In the genomic region with DNA sequence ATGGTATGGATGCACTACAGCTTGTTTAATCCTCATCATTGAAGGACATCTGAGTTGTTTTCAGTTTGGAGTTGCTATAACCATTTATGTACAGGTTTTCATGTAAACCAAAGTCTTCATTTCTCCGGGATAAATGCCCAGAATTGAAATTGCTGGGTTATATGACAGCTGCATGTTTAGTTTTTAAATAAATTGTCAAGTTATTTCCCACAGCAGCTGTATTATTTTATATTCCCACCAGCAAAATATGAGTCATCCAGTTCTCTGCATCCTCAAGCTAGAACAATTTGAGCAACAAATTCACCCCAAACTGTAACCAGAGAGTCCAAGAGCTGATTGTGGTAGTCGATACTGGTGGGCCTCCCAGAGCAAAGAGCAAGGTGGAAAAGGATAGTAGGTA, we compare ENCODE assay signal across 19 cellular contexts.
"Had no signal": no experiment of that assay in that cellular context is flagged by ENCODE, and none has a peak within 500 bp of the region (broad histone marks: within the 10 kb centered on the region; RNA-seq: fewer than 3 reads in every experiment).

No MANE protein-coding gene starts in this region.

- H3K36me3 ChIP-seq: ascending aorta, breast epithelium, esophagus muscularis mucosa, gastrocnemius medialis, heart right ventricle, left ventricle myocardium inferior, tibial artery had no signal

- DNase-seq: activated CD4-positive, alpha-beta T cell treated with anti-CD3 and anti-CD28 coated beads for 4 hours; activated CD8-positive, alpha-beta T cell treated with anti-CD3 and anti-CD28 coated beads for 36 hours; activated naive CD4-positive, alpha-beta T cell treated with anti-CD3 and anti-CD28 coated beads for 36 hours; activated T-cell treated with anti-CD3 and anti-CD28 coated beads, Interleukin-2, amount 50 U/mL, for 4 hours; effector CD8-positive, alpha-beta T cell; gastrocnemius medialis; heart right ventricle; kidney glomerular epithelial cell; left ventricle myocardium inferior; mammary epithelial cell; naive B cell; retina; stimulated activated CD4-positive, alpha-beta T cell treated with anti-CD3 and anti-CD28 coated beads, Interleukin-2, amount 100 ng/mL, for 24 hours; stimulated activated naive CD4-positive, alpha-beta T cell treated with Interleukin-2 at 50 U/mL for 16 hours; T-cell; tibial artery had no signal

- H3K27me3 ChIP-seq: ascending aorta, breast epithelium, esophagus muscularis mucosa, gastrocnemius medialis, tibial artery had no signal

- H3K4me3 ChIP-seq: ascending aorta, breast epithelium, esophagus muscularis mucosa, gastrocnemius medialis, heart right ventricle, left ventricle myocardium inferior, tibial artery had no signal

- H3K27ac ChIP-seq: ascending aorta, breast epithelium, esophagus muscularis mucosa, gastrocnemius medialis, heart right ventricle, left ventricle myocardium inferior, tibial artery had no signal

- H3K9me3 ChIP-seq: esophagus muscularis mucosa had no signal

- H3K4me1 ChIP-seq: ascending aorta, breast epithelium, esophagus muscularis mucosa, gastrocnemius medialis, heart right ventricle, left ventricle myocardium inferior, tibial artery had no signal
